Comparison of ENCODE assay signal across 14 cellular contexts in genomic region chr2:24708537-24709152, GRCh38.
DNase-seq lines count a peak whose midpoint lies in the region; ATAC-seq and TF ChIP-seq lines count a peak whose summit lies in the region.
"Had no signal": no experiment of that assay in that cellular context is flagged by ENCODE, and none has a peak within 500 bp of the region (broad histone marks: within the 10 kb centered on the region; RNA-seq: fewer than 3 reads in every experiment).

No MANE protein-coding gene starts in this region.

- peak overlapping the region; percentile 94 for H3K27ac ChIP-seq in smooth muscle cell (ENCODE audit: low read depth)
- H3K27ac ChIP-seq: esophagus muscularis mucosa had no signal

- H3K79me2 ChIP-seq in smooth muscle cell (ENCODE audit: low read depth) = no peaks in the 10 kb centered on the region

- TF ChIP-seq CTCF in smooth muscle cell (IDR thresholded peaks at IDR 0.05; ENCODE audit: borderline replicate concordance, insufficient read depth, poor library complexity, severe bottlenecking) (no peak), mesothelial cell of epicardium (IDR thresholded peaks at IDR 0.05; ENCODE audit: unreplicated experiment) (no peak)

- peak; percentile 33 for ATAC-seq in esophagus mucosa
- no peak for ATAC-seq in T-helper 17 cell
- ATAC-seq: natural killer cell, right cardiac atrium had no signal

- H3K9me3 Mint-ChIP-seq in mesothelial cell of epicardium = no peaks in the 10 kb centered on the region
- H3K9me3 Mint-ChIP-seq: activated naive CD4-positive, alpha-beta T cell treated with anti-CD3 and anti-CD28 coated beads, Interleukin-2, amount 50 U/mL, for 24 hours; natural killer cell had no signal

- peak overlapping the region; percentile 75 for H3K4me2 ChIP-seq in smooth muscle cell

- H3K9me3 ChIP-seq in smooth muscle cell (replicated peaks; ENCODE audit: low read depth) (no peaks in the 10 kb centered on the region), T-helper 17 cell (ENCODE audit: control insufficient read depth, low read length, poor library complexity, severe bottlenecking) (no peaks in the 10 kb centered on the region)
- H3K9me3 ChIP-seq: esophagus muscularis mucosa had no signal

- H3K36me3 ChIP-seq in smooth muscle cell (ENCODE audit: low read depth) = peaks cover 9% of the 10 kb centered on the region

- peaks cover 8% of the 10 kb centered on the region for H3F3A ChIP-seq in smooth muscle cell (ENCODE audit: low read depth)

- WGBS in smooth muscle cell (ENCODE audit: low lambda C conversion rate) = 15% methylated on average over 3 of the region's 3 CpGs

- no peak overlapping the region for H3K4me3 Mint-ChIP-seq in mesothelial cell of epicardium
- H3K4me3 Mint-ChIP-seq in T-helper 17 cell = no peak overlapping the region
- H3K4me3 Mint-ChIP-seq: activated naive CD4-positive, alpha-beta T cell treated with anti-CD3 and anti-CD28 coated beads, Interleukin-2, amount 50 U/mL, for 24 hours; natural killer cell had no signal

- peaks cover 9% of the 10 kb centered on the region for H3K4me1 ChIP-seq in smooth muscle cell (ENCODE audit: low read depth)

- H2AFZ ChIP-seq in smooth muscle cell (ENCODE audit: low read depth) = no peak overlapping the region

- H3K4me1 Mint-ChIP-seq in mesothelial cell of epicardium = no peaks in the 10 kb centered on the region
- peaks cover 4% of the 10 kb centered on the region for H3K4me1 Mint-ChIP-seq in T-helper 17 cell
- H3K4me1 Mint-ChIP-seq: activated naive CD4-positive, alpha-beta T cell treated with anti-CD3 and anti-CD28 coated beads, Interleukin-2, amount 50 U/mL, for 24 hours had no signal

- in situ Hi-C loops in SK-MEL-5 (cut with HindIII; ENCODE audit: low pct_unique_long_range_greater_than_20kb, low sequenced_read_pairs) = no loop called here

- no peaks in the 10 kb centered on the region for H3K27me3 ChIP-seq in smooth muscle cell (ENCODE audit: low read depth)
- H3K27me3 ChIP-seq: esophagus muscularis mucosa had no signal

- DNase-seq in NCI-H510A treated with DMSO at 0.1 percent for 48 hours (lab: John Stamatoyannopoulos, UW) (peak; percentile 54), NCI-H510A (lab: John Stamatoyannopoulos, UW) (no peak), SK-MEL-5 (ENCODE audit: low read depth, low spot score) (peak; percentile 43), smooth muscle cell (lab: John Stamatoyannopoulos, UW; ENCODE audit: unreplicated experiment) (no peak), mesothelial cell of epicardium (ENCODE audit: low spot score in 2 of 2, unreplicated experiment in 2 of 2) (no peak), T-helper 17 cell (no peak), NCI-H82 (lab: John Stamatoyannopoulos, UW) (no peak)
- DNase-seq: natural killer cell; NCI-H1105; right cardiac atrium; stimulated activated CD4-positive, alpha-beta T cell treated with anti-CD3 and anti-CD28 coated beads, Interleukin-4, amount 100 ng/mL, for 1 hour had no signal

- H3K36me3 Mint-ChIP-seq in mesothelial cell of epicardium (peaks cover 37% of the 10 kb centered on the region), T-helper 17 cell (ENCODE audit: low read depth) (peaks cover 18% of the 10 kb centered on the region)

- no peak overlapping the region for H3K27ac Mint-ChIP-seq in mesothelial cell of epicardium
- no peak overlapping the region for H3K27ac Mint-ChIP-seq in T-helper 17 cell
- H3K27ac Mint-ChIP-seq: activated naive CD4-positive, alpha-beta T cell treated with anti-CD3 and anti-CD28 coated beads, Interleukin-2, amount 50 U/mL, for 24 hours had no signal

- no peaks in the 10 kb centered on the region for H4K20me1 ChIP-seq in smooth muscle cell (ENCODE audit: low read depth)

- peak overlapping the region; percentile 75 for H3K9ac ChIP-seq in smooth muscle cell (ENCODE audit: low read depth)

- H3K4me3 ChIP-seq in smooth muscle cell = peak overlapping the region; percentile 19
- H3K4me3 ChIP-seq: esophagus muscularis mucosa had no signal

- no peaks in the 10 kb centered on the region for H3K27me3 Mint-ChIP-seq in mesothelial cell of epicardium (ENCODE audit: low read depth)
- H3K27me3 Mint-ChIP-seq in T-helper 17 cell = no peaks in the 10 kb centered on the region
- H3K27me3 Mint-ChIP-seq: activated naive CD4-positive, alpha-beta T cell treated with anti-CD3 and anti-CD28 coated beads, Interleukin-2, amount 50 U/mL, for 24 hours had no signal

Comparison
In these comparisons a context has a peak if more than half of its experiments do, and no peak if none do; other contexts are left out.
1. DNase-seq: peak in NCI-H510A treated with DMSO at 0.1 percent for 48 hours (single experiment) and SK-MEL-5 (single experiment); none in NCI-H510A (single experiment), smooth muscle cell (single experiment), mesothelial cell of epicardium (0 of 2), T-helper 17 cell (0 of 3) and NCI-H82 (single experiment).